ENCODE assay signal across 11 cellular contexts in the genomic region with DNA sequence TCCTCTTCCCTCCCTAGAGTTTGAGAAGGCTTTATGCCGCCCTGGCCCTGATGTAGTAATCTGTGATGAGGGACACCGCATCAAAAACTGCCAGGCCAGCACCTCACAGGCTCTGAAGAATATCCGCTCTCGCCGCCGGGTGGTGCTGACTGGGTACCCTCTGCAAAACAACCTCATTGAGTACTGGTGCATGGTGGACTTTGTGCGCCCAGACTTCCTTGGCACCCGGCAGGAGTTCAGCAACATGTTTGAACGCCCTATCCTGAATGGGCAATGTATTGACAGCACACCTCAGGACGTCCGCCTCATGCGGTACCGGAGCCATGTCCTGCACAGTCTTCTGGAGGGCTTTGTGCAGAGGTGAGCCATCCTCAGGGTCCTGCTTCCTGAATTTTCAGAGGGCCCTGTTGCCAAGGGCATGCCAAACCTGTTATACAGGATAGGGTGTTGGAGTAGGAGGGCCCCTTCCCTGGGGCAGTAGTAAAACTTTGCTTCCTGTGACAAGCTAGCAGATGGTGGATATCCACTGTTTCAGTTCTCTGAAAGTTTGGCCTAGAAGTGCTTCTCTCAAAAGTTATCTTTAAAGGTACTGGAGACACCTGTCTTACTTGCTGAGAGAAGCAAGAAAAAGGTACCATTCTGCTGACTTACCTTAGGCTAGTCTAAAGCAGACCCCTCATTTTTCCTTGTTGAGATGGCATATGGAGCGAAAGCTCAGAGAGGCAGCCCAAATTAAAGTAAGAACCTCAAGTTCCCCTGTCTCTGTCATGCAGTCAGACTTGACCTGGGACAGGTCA.
"Had no signal": no experiment of that assay in that cellular context is flagged by ENCODE, and none has a peak within 500 bp of the region (broad histone marks: within the 10 kb centered on the region; RNA-seq: fewer than 3 reads in every experiment).

No MANE protein-coding gene starts in this region.

- H3K4me1 ChIP-seq: colonic mucosa, gastroesophageal sphincter, transverse colon had no signal

- H3K4me3 Mint-ChIP-seq: activated CD8-positive, alpha-beta T cell treated with anti-CD3 and anti-CD28 coated beads for 36 hours; naive thymus-derived CD8-positive, alpha-beta T cell; stimulated activated naive B cell treated with anti-CD40 and anti-IgM and Interleukin-4, amounts not matched to agents 10 μg/mL and 1 μg/mL and 100 μg/mL, for 72 hours had no signal

- DNase-seq: activated CD8-positive, alpha-beta memory T cell treated with anti-CD3 and anti-CD28 coated beads, Interleukin-2, amount 50 U/mL, for 48 hours; hippocampal formation; posterior cingulate gyrus; right cardiac atrium had no signal

- H3K9me3 ChIP-seq: colonic mucosa, gastroesophageal sphincter, mucosa of descending colon, transverse colon had no signal

- H3K9me3 Mint-ChIP-seq: activated CD8-positive, alpha-beta T cell treated with anti-CD3 and anti-CD28 coated beads for 36 hours; naive thymus-derived CD8-positive, alpha-beta T cell; stimulated activated naive B cell treated with anti-CD40 and anti-IgM and Interleukin-4, amounts not matched to agents 10 μg/mL and 1 μg/mL and 100 μg/mL, for 72 hours had no signal

- H3K27ac Mint-ChIP-seq: activated CD8-positive, alpha-beta T cell treated with anti-CD3 and anti-CD28 coated beads for 36 hours; stimulated activated naive B cell treated with anti-CD40 and anti-IgM and Interleukin-4, amounts not matched to agents 10 μg/mL and 1 μg/mL and 100 μg/mL, for 72 hours had no signal

- H3K27ac ChIP-seq: colonic mucosa, gastroesophageal sphincter, transverse colon had no signal

- H3K4me3 ChIP-seq: colonic mucosa, gastroesophageal sphincter, mucosa of descending colon, transverse colon had no signal

- H3K27me3 ChIP-seq: colonic mucosa, gastroesophageal sphincter, transverse colon had no signal

- H3K27me3 Mint-ChIP-seq: activated CD8-positive, alpha-beta T cell treated with anti-CD3 and anti-CD28 coated beads for 36 hours; naive thymus-derived CD8-positive, alpha-beta T cell; stimulated activated naive B cell treated with anti-CD40 and anti-IgM and Interleukin-4, amounts not matched to agents 10 μg/mL and 1 μg/mL and 100 μg/mL, for 72 hours had no signal

- H3K4me1 Mint-ChIP-seq: naive thymus-derived CD8-positive, alpha-beta T cell; stimulated activated naive B cell treated with anti-CD40 and anti-IgM and Interleukin-4, amounts not matched to agents 10 μg/mL and 1 μg/mL and 100 μg/mL, for 72 hours had no signal
